Comparison of ENCODE assay signal across 11 cellular contexts in the genomic region with DNA sequence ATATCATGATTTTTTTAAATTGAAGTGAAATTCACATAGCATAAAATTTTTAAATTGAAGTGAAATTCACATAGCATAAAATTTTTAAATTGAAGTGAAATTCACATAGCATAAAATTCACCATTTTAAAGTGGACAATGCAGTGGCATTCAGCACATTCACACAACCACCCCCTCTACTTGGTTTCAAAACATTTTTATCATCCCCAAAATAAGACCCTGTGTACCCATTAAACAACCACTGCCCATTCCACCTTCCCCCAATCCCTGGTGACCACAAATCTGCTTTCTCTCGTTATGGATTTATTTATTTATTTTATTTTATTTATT. TPM values are rescaled to one million over a fixed set of nuclear protein-coding genes. Genes with fewer than 3 reads are reported as not detected.
"Had no signal": no experiment of that assay in that cellular context is flagged by ENCODE, and none has a peak within 500 bp of the region (broad histone marks: within the 10 kb centered on the region; RNA-seq: fewer than 3 reads in every experiment).

No MANE protein-coding gene starts in this region.

RNA-seq across cellular contexts. Expression of gene PRSS54, which starts 36.8 kb away (rescaled TPM):
- total RNA-seq: activated CD8-positive, alpha-beta T cell treated with anti-CD3 and anti-CD28 coated beads for 36 hours; activated naive CD8-positive, alpha-beta T cell treated with anti-CD3 and anti-CD28 coated beads for 36 hours; activated T-cell treated with anti-CD3 and anti-CD28 coated beads, Interleukin-2, amount 50 U/mL, for 72 hours; activated T-helper 2 cell treated with anti-CD3 and anti-CD28 coated beads, Interferon-gamma antibody, Interleukin-2, Interleukin-4, amounts not matched to agents 10 μg/mL and 5 μg/mL and 100 μg/mL, durations not matched to agents 14 hours and 24 hours and 36 hours; cardiac muscle cell; NCI-H460; Peyer's patch; Right ventricle myocardium superior; SJCRH30; T-helper 2 cell treated with Interferon-gamma antibody and Interleukin-4, amounts not matched to agents 100 ng/mL and 5 ng/mL, for 36 hours had no signal
- polyA plus RNA-seq: cardiac muscle cell, SK-N-SH had no signal
